Comparison of ENCODE assay signal across 8 cellular contexts in genomic region chr20:51014797-51015722, GRCh38. TPM values are rescaled to one million over a fixed set of nuclear protein-coding genes. Genes with fewer than 3 reads are reported as not detected.
DNase-seq lines count a peak whose midpoint lies in the region; ATAC-seq and TF ChIP-seq lines count a peak whose summit lies in the region.

No MANE protein-coding gene starts in this region.

- H3K27ac ChIP-seq in mammary epithelial cell (ENCODE audit: insufficient read depth, low read depth, low read length), result no peak overlapping the region

- CTCF ChIA-PET in mammary epithelial cell (lab: Charles Lee; ENCODE audit: low non-redundant PET), result interaction anchor here (0.5 to 0.7 kb wide), 5 partner anchors 8 to 273 kb away, joined by 3 to 8 read pairs (median 3); no protein-coding TSS in a partner anchor

- no TSS peak for BruUV-seq in mammary epithelial cell (replicated peaks; lab: Mats Ljungman, UMichigan)

- H3K36me3 ChIP-seq in BE2C, result no peaks in the 10 kb centered on the region
- no peaks in the 10 kb centered on the region for H3K36me3 ChIP-seq in mammary epithelial cell (ENCODE audit: insufficient read depth, low read length)

- intact Hi-C loops in mammary epithelial cell (cut with micrococcal nuclease) (loop anchor here (1.0 kb wide), 1 partner anchor 291 kb away; no protein-coding TSS in a partner anchor), left colon (cut with DNase I, micrococcal nuclease) (no loop called here)

- in situ Hi-C loops in mammary epithelial cell (cut with MboI; ENCODE audit: low sequenced_read_pairs in 2 of 2), result no loop called here

- H3K4me3 ChIP-seq in BE2C (ENCODE audit: low read depth, low read length) (no peak overlapping the region), GM12875 (ENCODE audit: low read depth, low read length) (no peak overlapping the region), mammary epithelial cell (replicated peaks in 1 of 3; ENCODE audit: insufficient read depth in 1 of 3, low read depth in 2 of 3, low read length in 3 of 3) (no peak overlapping the region)

- no peak overlapping the region for H3K4me2 ChIP-seq in mammary epithelial cell (ENCODE audit: insufficient read depth, low read depth, low read length)

- no peaks in the 10 kb centered on the region for H3K79me2 ChIP-seq in mammary epithelial cell (ENCODE audit: insufficient read depth, low read length)

- peak; percentile 91 for TF ChIP-seq CTCF in BE2C (IDR thresholded peaks at IDR 0.05; ENCODE audit: low read depth, low read length)
- TF ChIP-seq CTCF in GM12875 (IDR thresholded peaks at IDR 0.05; ENCODE audit: borderline replicate concordance, insufficient read depth, low read depth, low read length), result peak; percentile 77
- peak; percentile 91 for TF ChIP-seq CTCF in mammary epithelial cell (conservative IDR thresholded peaks at IDR 0.05 in 1 of 2, IDR thresholded peaks at IDR 0.05 in 1 of 2; ENCODE audit: extremely low read depth in 1 of 2, insufficient read depth in 1 of 2, low read depth in 1 of 2, low read length in 2 of 2)

- H3K27me3 ChIP-seq in BE2C, result no peaks in the 10 kb centered on the region
- no peaks in the 10 kb centered on the region for H3K27me3 ChIP-seq in mammary epithelial cell (ENCODE audit: insufficient read depth, low read length)

- dilution Hi-C loops in mammary epithelial cell (cut with HindIII; ENCODE audit: low sequenced_read_pairs), result no loop called here

- DNase-seq in BE2C (peak; percentile 71), NCI-H82 (lab: John Stamatoyannopoulos, UW) (peak; percentile 94), mammary epithelial cell (peak; percentile 35), left colon (peak; percentile 39 to 66)

- H3K4me1 ChIP-seq in BE2C (no peaks in the 10 kb centered on the region), mammary epithelial cell (ENCODE audit: insufficient read depth, low read length) (peaks cover 2% of the 10 kb centered on the region)

- no peak overlapping the region for H2AFZ ChIP-seq in mammary epithelial cell (ENCODE audit: low read depth, low read length)

- ATAC-seq in left colon, result peak; percentile 87
- no peak for ATAC-seq in GM18519 (IDR thresholded peaks at IDR 0.05; ENCODE audit: low FRiP score, unreplicated experiment)
- no peak for ATAC-seq in GM18907 (IDR thresholded peaks at IDR 0.05; ENCODE audit: unreplicated experiment)
- no peak for ATAC-seq in HG02938 (IDR thresholded peaks at IDR 0.05; ENCODE audit: unreplicated experiment)

- no peaks in the 10 kb centered on the region for H3K9me3 ChIP-seq in BE2C
- no peaks in the 10 kb centered on the region for H3K9me3 ChIP-seq in mammary epithelial cell (replicated peaks; ENCODE audit: insufficient read depth, low read length)

- H3K9ac ChIP-seq in mammary epithelial cell (ENCODE audit: insufficient read depth, low read length), result no peak overlapping the region

- H4K20me1 ChIP-seq in mammary epithelial cell (ENCODE audit: insufficient read depth, low read length), result no peaks in the 10 kb centered on the region

- 45% methylated on average over 12 of the region's 16 CpGs for WGBS in mammary epithelial cell (ENCODE audit: low coverage, missing lambda C conversion rate)

RNA-seq across cellular contexts. Expression of gene KCNG1, which starts 7.8 kb away (rescaled TPM):
- polyA plus RNA-seq in BE2C (2012; ENCODE audit: insufficient read depth, insufficient read length, low read depth), result 89.3 TPM
- total RNA-seq in mammary epithelial cell (10 to 100 TPM; 43.9 to 53.0 TPM), left colon (10 to 100 TPM in 1 of 2 donors, 1 to 10 TPM in 1; 2.3 to 15.2 TPM)
- 19.2 TPM for polyA plus RNA-seq in mammary epithelial cell
- 19.2 TPM for polyA minus RNA-seq in mammary epithelial cell

RNA-seq across cellular contexts. Expression of gene MOCS3, which starts 56.4 kb away (rescaled TPM):
- polyA plus RNA-seq in BE2C (2012; ENCODE audit: insufficient read depth, insufficient read length, low read depth), result 12.9 TPM
- total RNA-seq in mammary epithelial cell, result 10 to 100 TPM in 1 of 2 donors, 1 to 10 TPM in 1; 7.2 to 10.8 TPM
- polyA plus RNA-seq in mammary epithelial cell, result 6.8 TPM
- polyA minus RNA-seq in mammary epithelial cell, result 4.8 TPM
- total RNA-seq in left colon, result 1 to 10 TPM; 3.7 to 4.0 TPM

RNA-seq across cellular contexts. Expression of gene DPM1, which starts 56.7 kb away (rescaled TPM):
- 72.3 TPM for polyA plus RNA-seq in BE2C (2012; ENCODE audit: insufficient read depth, insufficient read length, low read depth)
- 10 to 100 TPM; 63.5 to 63.9 TPM for total RNA-seq in mammary epithelial cell
- polyA plus RNA-seq in mammary epithelial cell, result 71.9 TPM
- 14.3 TPM for polyA minus RNA-seq in mammary epithelial cell
- 10 to 100 TPM; 33.1 to 34.1 TPM for total RNA-seq in left colon

Comparison
In these comparisons a context has a peak if more than half of its experiments do, and no peak if none do; other contexts are left out.
1. DNase-seq: peak in every context shown above with its lines; median percentile 94 in NCI-H82; 71 in BE2C; 52 in left colon; 35 in mammary epithelial cell.